In the genomic region with DNA sequence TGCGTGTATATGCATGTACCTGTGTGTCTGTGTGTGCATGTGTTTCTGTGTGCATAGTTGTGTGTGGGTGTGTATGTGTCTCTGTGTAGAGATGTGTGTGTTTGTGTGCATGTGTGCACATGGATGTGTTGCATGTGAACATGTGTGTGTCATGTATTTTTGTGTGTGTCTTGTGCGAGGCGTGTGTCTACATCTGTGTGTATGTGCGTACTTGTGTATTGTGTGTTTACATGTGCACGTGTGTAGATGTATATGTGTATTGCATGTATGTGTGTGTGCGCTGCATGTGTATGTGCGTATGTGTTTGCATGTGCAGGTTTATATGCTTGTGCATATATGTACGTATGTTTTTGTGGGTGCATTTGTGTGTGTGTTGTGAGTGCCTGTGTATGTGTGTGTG, we compare ENCODE assay signal across 23 cellular contexts.
DNase-seq lines count a peak whose midpoint lies in the region; ATAC-seq, FAIRE-seq and TF ChIP-seq lines count a peak whose summit lies in the region.
"Had no signal": no experiment of that assay in that cellular context is flagged by ENCODE, and none has a peak within 500 bp of the region (broad histone marks: within the 10 kb centered on the region; RNA-seq: fewer than 3 reads in every experiment).

No MANE protein-coding gene starts in this region.

- no peaks in the 10 kb centered on the region for H3K9me3 Mint-ChIP-seq in glutamatergic neuron (ENCODE audit: unreplicated experiment)

- H3K27me3 ChIP-seq in K562 (ENCODE audit: control insufficient read depth in 2 of 2, insufficient read depth in 2 of 2, low read length in 2 of 2) = no peaks in the 10 kb centered on the region
- no peaks in the 10 kb centered on the region for H3K27me3 ChIP-seq in neuronal stem cell (ENCODE audit: control insufficient read depth in 3 of 3, insufficient read depth in 3 of 3, low read depth in 1 of 3, low read length in 3 of 3)
- no peaks in the 10 kb centered on the region for H3K27me3 ChIP-seq in psoas muscle (ENCODE audit: insufficient read depth in 3 of 3, low read length in 2 of 3)
- H3K27me3 ChIP-seq in effector memory CD4-positive, alpha-beta T cell (replicated peaks; ENCODE audit: control insufficient read depth, insufficient read depth, low read length, poor library complexity, severe bottlenecking) = no peaks in the 10 kb centered on the region
- H3K27me3 ChIP-seq: BE2C; BLaER1 treated with 17β-estradiol and CSF1 and Interleukin-3, amounts not matched to agents 10 nM and 100 nM had no signal

- H3K9me3 ChIP-seq in K562 (replicated peaks; ENCODE audit: control insufficient read depth, insufficient read depth, low read depth, low read length) (no peaks in the 10 kb centered on the region; the same call in 1 of the 2 replicates), neuronal stem cell (replicated peaks in 1 of 2; ENCODE audit: control insufficient read depth in 2 of 2, insufficient read depth in 1 of 2, low read depth in 1 of 2, low read length in 2 of 2) (peaks cover 0 to 2% of the 10 kb centered on the region in 2 donors), psoas muscle (no peaks in the 10 kb centered on the region)
- no peaks in the 10 kb centered on the region for H3K9me3 ChIP-seq in effector memory CD4-positive, alpha-beta T cell (ENCODE audit: control insufficient read depth, low read length)
- H3K9me3 ChIP-seq: BE2C; BLaER1 treated with 17β-estradiol and CSF1 and Interleukin-3, amounts not matched to agents 10 nM and 100 nM; HAP-1 had no signal

- H3K27me3 Mint-ChIP-seq in glutamatergic neuron (ENCODE audit: unreplicated experiment) = peaks cover 4% of the 10 kb centered on the region
- H3K27me3 Mint-ChIP-seq: CD4-positive, alpha-beta T cell; CD8-positive, alpha-beta memory T cell had no signal

- H3K4me1 ChIP-seq in K562 (replicated peaks in 1 of 2; ENCODE audit: control insufficient read depth in 2 of 2, insufficient read depth in 2 of 2, low read length in 2 of 2) (peaks cover 6 to 11% of the 10 kb centered on the region in 2 experiments; a peak in 4 of 5 replicates), neuronal stem cell (ENCODE audit: control insufficient read depth in 2 of 2, insufficient read depth in 1 of 2, low read depth in 1 of 2, low read length in 2 of 2) (peaks cover 0 to 2% of the 10 kb centered on the region in 2 donors), psoas muscle (no peaks in the 10 kb centered on the region)
- no peaks in the 10 kb centered on the region for H3K4me1 ChIP-seq in effector memory CD4-positive, alpha-beta T cell (ENCODE audit: control insufficient read depth, insufficient read depth, low read length, poor library complexity, severe bottlenecking)
- H3K4me1 ChIP-seq: BE2C; BLaER1 treated with 17β-estradiol and CSF1 and Interleukin-3, amounts not matched to agents 10 nM and 100 nM; HAP-1 had no signal

- no peaks in the 10 kb centered on the region for H3K79me1 ChIP-seq in neuronal stem cell (ENCODE audit: low read depth, low read length)

- H3K4me1 Mint-ChIP-seq in glutamatergic neuron (ENCODE audit: low read depth, unreplicated experiment) = no peaks in the 10 kb centered on the region
- H3K4me1 Mint-ChIP-seq: CD14-positive monocyte; CD8-positive, alpha-beta memory T cell; GM23338 had no signal

- no peak for ATAC-seq in K562
- no peak for ATAC-seq in psoas muscle
- ATAC-seq: GM23338 had no signal

- TF ChIP-seq CTCF in D721Med (IDR thresholded peaks at IDR 0.05; ENCODE audit: insufficient read depth, missing control alignments) = no peak
- TF ChIP-seq CTCF in K562 (IDR thresholded peaks at IDR 0.05 in 2 of 3, conservative IDR thresholded peaks at IDR 0.05 in 1 of 3; ENCODE audit: insufficient read depth in 2 of 3, low read depth in 1 of 3, low read length in 3 of 3) = no peak
- TF ChIP-seq CTCF in glutamatergic neuron (IDR thresholded peaks at IDR 0.05; ENCODE audit: partially characterized antibody, unreplicated experiment) = no peak
- TF ChIP-seq CTCF in GM13977 (IDR thresholded peaks at IDR 0.05; ENCODE audit: extremely low read depth, insufficient read depth, missing control alignments) = no peak
- TF ChIP-seq CTCF in psoas muscle (IDR thresholded peaks at IDR 0.05) = no peak

- peak overlapping the region in 1 of 2 experiments; percentile 12; a peak in 1 of 4 replicates for H3K9ac ChIP-seq in K562 (ENCODE audit: insufficient read depth in 1 of 2, low read depth in 2 of 2, low read length in 2 of 2)
- peak overlapping the region; percentile 45 for H3K9ac ChIP-seq in neuronal stem cell (ENCODE audit: low read depth, low read length, poor library complexity)
- H3K9ac ChIP-seq: BLaER1 treated with 17β-estradiol and CSF1 and Interleukin-3, amounts not matched to agents 10 nM and 100 nM had no signal

- no TSS peak for BruUV-seq in K562 (replicated peaks; lab: Mats Ljungman, UMichigan)

- peak; percentile 97 for TF ChIP-seq POLR2A in K562 (conservative IDR thresholded peaks at IDR 0.05)

- intact Hi-C loops in K562 (cut with micrococcal nuclease) = no loop called here
- intact Hi-C loops in psoas muscle (cut with DNase I) = no loop called here

- no peak overlapping the region for H3K4me2 ChIP-seq in K562 (ENCODE audit: insufficient read depth, low read length)
- H3K4me2 ChIP-seq in neuronal stem cell (ENCODE audit: insufficient read depth, low read length, poor library complexity, severe bottlenecking) = no peak overlapping the region
- H3K4me2 ChIP-seq: BLaER1 treated with 17β-estradiol and CSF1 and Interleukin-3, amounts not matched to agents 10 nM and 100 nM; GM23338 had no signal

- H2AK5ac ChIP-seq in neuronal stem cell (ENCODE audit: low read depth, low read length) = no peak overlapping the region

- no peak overlapping the region for H2BK5ac ChIP-seq in neuronal stem cell (ENCODE audit: low read length)

- H3K14ac ChIP-seq in neuronal stem cell (ENCODE audit: low read length) = no peak overlapping the region

- H2BK120ac ChIP-seq in neuronal stem cell (ENCODE audit: low read depth, low read length) = no peak overlapping the region

- H2AFZ ChIP-seq in K562 (ENCODE audit: low read depth, low read length) (no peak overlapping the region), neuronal stem cell (ENCODE audit: low read length) (no peak overlapping the region)
- H2AFZ ChIP-seq: GM23338 had no signal

- H3K4me3 ChIP-seq in K562 (no peak overlapping the region), neuronal stem cell (ENCODE audit: low read length in 2 of 2) (no peak overlapping the region), psoas muscle (no peak overlapping the region)
- no peak overlapping the region for H3K4me3 ChIP-seq in effector memory CD4-positive, alpha-beta T cell (ENCODE audit: insufficient read depth, low read depth, low read length, poor library complexity, severe bottlenecking)
- H3K4me3 ChIP-seq: BLaER1 treated with 17β-estradiol and CSF1 and Interleukin-3, amounts not matched to agents 10 nM and 100 nM; GM23338; HAP-1 had no signal

- peaks cover 4% of the 10 kb centered on the region for H3K36me3 Mint-ChIP-seq in glutamatergic neuron (ENCODE audit: unreplicated experiment)
- H3K36me3 Mint-ChIP-seq: CD14-positive monocyte; CD8-positive, alpha-beta memory T cell had no signal

- no peak overlapping the region for H3K18ac ChIP-seq in neuronal stem cell (ENCODE audit: low read length)

- no peak overlapping the region for H3K23ac ChIP-seq in neuronal stem cell (ENCODE audit: low read depth, low read length, poor library complexity)

- H3K4me3 Mint-ChIP-seq in glutamatergic neuron (ENCODE audit: unreplicated experiment) = no peak overlapping the region
- H3K4me3 Mint-ChIP-seq: CD14-positive monocyte; CD4-positive, alpha-beta T cell; CD8-positive, alpha-beta memory T cell; GM23338; HFFc6 had no signal

- TF ChIP-seq EP300 in K562 (IDR thresholded peaks at IDR 0.05; ENCODE audit: low read length) = no peak

- peaks cover 32% of the 10 kb centered on the region for H4K20me1 ChIP-seq in K562 (replicated peaks; ENCODE audit: control insufficient read depth, insufficient read depth, low read length)
- H4K20me1 ChIP-seq: BLaER1 treated with 17β-estradiol and CSF1 and Interleukin-3, amounts not matched to agents 10 nM and 100 nM had no signal

- H3K9me1 ChIP-seq in K562 (ENCODE audit: control insufficient read depth, insufficient read depth, low read length) = peaks cover 3% of the 10 kb centered on the region

- no peak overlapping the region for H3K4ac ChIP-seq in neuronal stem cell (ENCODE audit: low read length)

- CTCF ChIA-PET in K562 (lab: Yijun Ruan, JAX; ENCODE audit: low intra/inter-chr PET ratio) = no interaction called here

- no peak overlapping the region for H4K8ac ChIP-seq in neuronal stem cell (ENCODE audit: low read depth, low read length)

- H2BK15ac ChIP-seq in neuronal stem cell (ENCODE audit: low read length) = no peak overlapping the region

- POLR2A ChIA-PET in K562 (lab: Yijun Ruan, JAX) = interaction anchor here (1.7 kb wide), 1 partner anchor 13 kb away, joined by 3 read pairs; no protein-coding TSS in a partner anchor

- H4K91ac ChIP-seq in neuronal stem cell (ENCODE audit: low read depth, low read length, poor library complexity) = no peak overlapping the region

- peaks cover 99% of the 10 kb centered on the region for H3K79me2 ChIP-seq in K562 (ENCODE audit: control insufficient read depth, insufficient read depth, low read length)

- peak; percentile 96 for FAIRE-seq in D721Med (lab: Jason Lieb, UNC)
- FAIRE-seq in K562 (lab: Jason Lieb, UNC) = peak; percentile 40
- FAIRE-seq: A204.1, GM12891, GM19239, H54 had no signal

- peak overlapping the region; percentile 0 for H3K27ac Mint-ChIP-seq in glutamatergic neuron (ENCODE audit: unreplicated experiment)
- H3K27ac Mint-ChIP-seq: CD14-positive monocyte; CD4-positive, alpha-beta T cell; CD8-positive, alpha-beta memory T cell; GM23338; HFFc6 had no signal

- no peak overlapping the region for H2BK12ac ChIP-seq in neuronal stem cell (ENCODE audit: low read length)

- in situ Hi-C loops in K562 (cut with MboI) = no loop called here
- in situ Hi-C loops in GM13977 (cut with MboI; ENCODE audit: low pct_unique_long_range_greater_than_20kb, low sequenced_read_pairs, unreplicated experiment) = no loop called here

- TF ChIP-seq RAD21 in K562 (CRISPR knock-in tag; conservative IDR thresholded peaks at IDR 0.05 in 1 of 2, IDR thresholded peaks at IDR 0.05 in 1 of 2) = no peak

- DNase-seq in D721Med (ENCODE audit: insufficient read length, low spot score) (no peak), K562 (ENCODE audit: extremely low read depth in 1 of 4, low spot score in 3 of 4) (no peak), glutamatergic neuron (no peak), neuronal stem cell (ENCODE audit: low spot score) (no peak), GM13977 (ENCODE audit: low spot score) (no peak), Ammon's horn (ENCODE audit: low spot score) (no peak), psoas muscle (no peak)
- DNase-seq in effector memory CD4-positive, alpha-beta T cell = no peak
- DNase-seq: BE2C; CD4-positive, alpha-beta T cell; CD8-positive, alpha-beta memory T cell; DMS53; DMS79 treated with DMSO at 0.1 percent for 48 hours; GF-D8; HFFc6 had no signal

- H3K36me3 ChIP-seq in K562 (ENCODE audit: control insufficient read depth, insufficient read depth, low read length) (peaks cover 99% of the 10 kb centered on the region), neuronal stem cell (replicated peaks in 1 of 2; ENCODE audit: control insufficient read depth in 2 of 2, insufficient read depth in 2 of 2, low read length in 2 of 2) (no peaks in the 10 kb centered on the region), psoas muscle (ENCODE audit: insufficient read depth in 1 of 2, low read depth in 1 of 2) (no peaks in the 10 kb centered on the region)
- no peaks in the 10 kb centered on the region for H3K36me3 ChIP-seq in effector memory CD4-positive, alpha-beta T cell (ENCODE audit: control insufficient read depth, insufficient read depth, low read length)
- H3K36me3 ChIP-seq: BE2C; BLaER1 treated with 17β-estradiol and CSF1 and Interleukin-3, amounts not matched to agents 10 nM and 100 nM; HAP-1 had no signal

- H3K27ac ChIP-seq in K562 (ENCODE audit: extremely low read depth, low read depth, low read length) = no peak overlapping the region; the same call in 1 of the 3 replicates
- no peak overlapping the region for H3K27ac ChIP-seq in neuronal stem cell (replicated peaks; ENCODE audit: low read length)
- H3K27ac ChIP-seq in psoas muscle = no peak overlapping the region
- H3K27ac ChIP-seq in effector memory CD4-positive, alpha-beta T cell (ENCODE audit: insufficient read depth, low read length, poor library complexity, severe bottlenecking) = no peak overlapping the region
- H3K27ac ChIP-seq: BLaER1 treated with 17β-estradiol and CSF1 and Interleukin-3, amounts not matched to agents 10 nM and 100 nM had no signal

- 69% methylated on average over 6 of the region's 8 CpGs for WGBS in K562 (ENCODE audit: insufficient coverage, low coverage, missing lambda C conversion rate)
- no CpG with 5 or more reads among the region's 8 CpGs for WGBS in neuronal stem cell (ENCODE audit: extremely low coverage in 2 of 2, insufficient read length in 2 of 2, insufficient replicate concordance in 1 of 2), 2 donors
- 94 to 96% (median 95%) methylated on average over 8 of the region's 8 CpGs for WGBS in psoas muscle, 3 donors
